14 cellular contexts compared by ENCODE assay signal in genomic region chr9:7910426-7911015, GRCh38.
DNase-seq lines count a peak whose midpoint lies in the region; TF ChIP-seq lines count a peak whose summit lies in the region.
"Had no signal": no experiment of that assay in that cellular context is flagged by ENCODE, and none has a peak within 500 bp of the region (broad histone marks: within the 10 kb centered on the region; RNA-seq: fewer than 3 reads in every experiment).

No MANE protein-coding gene starts in this region.

- H3K9ac ChIP-seq in BLaER1, result no peak overlapping the region

- TF ChIP-seq CTCF in left ventricle myocardium inferior (IDR thresholded peaks at IDR 0.05; ENCODE audit: borderline replicate concordance) (no peak), prostate gland (IDR thresholded peaks at IDR 0.05) (no peak)

- peaks cover 13% of the 10 kb centered on the region for H3K4me1 ChIP-seq in BLaER1
- no peaks in the 10 kb centered on the region for H3K4me1 ChIP-seq in left ventricle myocardium inferior
- no peaks in the 10 kb centered on the region for H3K4me1 ChIP-seq in prostate gland (replicated peaks)
- H3K4me1 ChIP-seq: lower lobe of right lung had no signal

- no peaks in the 10 kb centered on the region for H3K9me3 ChIP-seq in BLaER1
- no peaks in the 10 kb centered on the region for H3K9me3 ChIP-seq in left ventricle myocardium inferior (replicated peaks)
- H3K9me3 ChIP-seq in prostate gland, result no peaks in the 10 kb centered on the region
- H3K9me3 ChIP-seq: lower lobe of right lung had no signal

- no peaks in the 10 kb centered on the region for H3K36me3 ChIP-seq in BLaER1
- no peaks in the 10 kb centered on the region for H3K36me3 ChIP-seq in left ventricle myocardium inferior
- no peaks in the 10 kb centered on the region for H3K36me3 ChIP-seq in prostate gland
- H3K36me3 ChIP-seq: lower lobe of right lung, WERI-Rb-1 had no signal

- no peaks in the 10 kb centered on the region for H4K20me1 ChIP-seq in BLaER1

- H3K27me3 ChIP-seq in BLaER1 (no peaks in the 10 kb centered on the region), left ventricle myocardium inferior (ENCODE audit: low read depth) (no peaks in the 10 kb centered on the region), prostate gland (replicated peaks; ENCODE audit: insufficient read depth) (no peaks in the 10 kb centered on the region)

- peak overlapping the region; percentile 56 for H3K4me2 ChIP-seq in BLaER1

- peak; percentile 18 for DNase-seq in RPMI7951 (ENCODE audit: low read depth)
- peak; percentile 16 for DNase-seq in left ventricle myocardium inferior
- peak; percentile 47 for DNase-seq in putamen (ENCODE audit: low spot score)
- no peak for DNase-seq in stimulated activated CD4-positive, alpha-beta T cell treated with anti-CD3 and anti-CD28 coated beads, Interleukin-1b, Interleukin-23, amount 100 ng/mL, for 48 hours
- DNase-seq in NOMO-1 treated with dmso at 0.1 percent for 144 hours (lab: John Stamatoyannopoulos, UW; ENCODE audit: unreplicated experiment), result no peak
- DNase-seq in HUDEP-2 (lab: John Stamatoyannopoulos, UW; ENCODE audit: unreplicated experiment in 76 of 76), result no peak
- no peak for DNase-seq in prostate gland (ENCODE audit: low spot score)
- DNase-seq: COR-L47; lower lobe of right lung; naive thymus-derived CD8-positive, alpha-beta T cell; NCI-H1436 treated with DMSO at 0.1 percent for 48 hours; stimulated activated naive CD4-positive, alpha-beta T cell treated with Interleukin-2 at 50 U/mL for 16 hours; WERI-Rb-1 had no signal

- TF ChIP-seq POLR2A in prostate gland (IDR thresholded peaks at IDR 0.05), result no peak

- intact Hi-C loops in left ventricle myocardium inferior (cut with micrococcal nuclease) (no loop called here), prostate gland (cut with DNase I) (no loop called here)

- H3K27ac ChIP-seq in BLaER1, result no peak overlapping the region
- H3K27ac ChIP-seq in left ventricle myocardium inferior (replicated peaks), result no peak overlapping the region
- H3K27ac ChIP-seq in prostate gland, result no peak overlapping the region
- H3K27ac ChIP-seq: lower lobe of right lung, WERI-Rb-1 had no signal

- WGBS in prostate gland, result 78% methylated on average over 6 of the region's 6 CpGs

- H3K4me3 ChIP-seq in BLaER1 (no peak overlapping the region), left ventricle myocardium inferior (no peak overlapping the region), prostate gland (no peak overlapping the region)
- H3K4me3 ChIP-seq: lower lobe of right lung had no signal

Comparison
In these comparisons a context has a peak if more than half of its experiments do, and no peak if none do; other contexts are left out.
1. DNase-seq: peak in RPMI7951 (single experiment), left ventricle myocardium inferior (single experiment) and putamen (single experiment); none in stimulated activated CD4-positive, alpha-beta T cell treated with anti-CD3 and anti-CD28 coated beads, Interleukin-1b, Interleukin-23, amount 100 ng/mL, for 48 hours (single experiment), NOMO-1 treated with dmso at 0.1 percent for 144 hours (single experiment), HUDEP-2 (0 of 76) and prostate gland (single experiment).